ENCODE assay signal across 12 cellular contexts in the genomic region with DNA sequence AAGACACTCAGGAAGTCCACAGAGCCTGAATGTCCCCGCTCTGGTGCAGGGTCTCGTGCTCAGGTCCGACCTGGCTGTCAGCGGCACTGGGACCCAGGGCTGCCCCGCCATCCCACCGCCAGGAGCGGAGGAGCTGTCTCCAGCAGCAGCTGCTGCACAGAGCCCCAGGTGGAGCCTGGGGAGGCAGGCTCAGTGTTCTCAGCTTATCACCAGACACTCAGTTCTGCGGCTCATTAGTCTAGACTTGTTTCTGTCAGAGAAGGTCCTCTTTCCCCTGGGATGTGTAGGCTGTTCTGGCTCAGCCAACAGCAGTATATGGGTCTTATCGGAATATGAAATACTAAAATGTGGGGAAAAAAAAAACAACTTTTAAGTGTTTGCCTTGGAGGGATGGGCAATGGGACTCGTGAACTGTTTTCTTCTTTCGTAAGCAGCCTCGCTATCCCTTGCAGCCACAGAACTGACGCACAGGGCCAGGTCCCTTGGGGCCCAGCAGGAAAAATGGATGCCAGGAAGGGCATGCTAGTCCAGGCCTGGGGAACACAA.
DNase-seq lines count a peak whose midpoint lies in the region.
"Had no signal": no experiment of that assay in that cellular context is flagged by ENCODE, and none has a peak within 500 bp of the region (broad histone marks: within the 10 kb centered on the region; RNA-seq: fewer than 3 reads in every experiment).

No MANE protein-coding gene starts in this region.

- H3K4me3 ChIP-seq in BLaER1 treated with 17β-estradiol and CSF1 and Interleukin-3, amounts not matched to agents 10 nM and 100 nM = no peak overlapping the region
- no peak overlapping the region for H3K4me3 ChIP-seq in MG63
- H3K4me3 ChIP-seq: GM12878 had no signal

- no peaks in the 10 kb centered on the region for H4K20me1 ChIP-seq in BLaER1 treated with 17β-estradiol and CSF1 and Interleukin-3, amounts not matched to agents 10 nM and 100 nM

- H3K4me2 ChIP-seq in BLaER1 treated with 17β-estradiol and CSF1 and Interleukin-3, amounts not matched to agents 10 nM and 100 nM = peak overlapping the region; percentile 25 to 77 (median 56)

- peaks cover 8 to 42% (median 33%) of the 10 kb centered on the region in 11 experiments; a peak in 21 of 22 replicates for H3K9me3 ChIP-seq in BLaER1 treated with 17β-estradiol and CSF1 and Interleukin-3, amounts not matched to agents 10 nM and 100 nM (replicated peaks in 1 of 11)
- H3K9me3 ChIP-seq in MG63 = no peaks in the 10 kb centered on the region

- peak overlapping the region in 8 of 11 experiments; percentile 10 to 55 (median 36); a peak in 12 of 22 replicates for H3K27ac ChIP-seq in BLaER1 treated with 17β-estradiol and CSF1 and Interleukin-3, amounts not matched to agents 10 nM and 100 nM

- H3K36me3 ChIP-seq in BLaER1 treated with 17β-estradiol and CSF1 and Interleukin-3, amounts not matched to agents 10 nM and 100 nM = 0 out of 22 replicates have a peak, but pooled peaks cover 0 to 4% (median 0%) of the 10 kb centered on the region in 11 experiments
- no peaks in the 10 kb centered on the region for H3K36me3 ChIP-seq in MG63

- DNase-seq in NCI-H69 (lab: John Stamatoyannopoulos, UW) = peak; percentile 34
- peak; percentile 93 for DNase-seq in fibroblast of peridontal ligament (ENCODE audit: extremely low read depth)
- peak; percentile 62 for DNase-seq in retina
- DNase-seq in MG63 = no peak
- no peak for DNase-seq in activated naive CD4-positive, alpha-beta T cell (lab: John Stamatoyannopoulos, UW)
- DNase-seq in NCI-H2029 (lab: John Stamatoyannopoulos, UW) = no peak
- DNase-seq in DMS114 treated with DMSO at 0.1 percent for 48 hours (lab: John Stamatoyannopoulos, UW; ENCODE audit: unreplicated experiment) = no peak
- DNase-seq: CD4-positive, alpha-beta T cell; mammary epithelial cell; small intestine had no signal

- peaks cover 53 to 79% (median 64%) of the 10 kb centered on the region in 10 experiments for H3K4me1 ChIP-seq in BLaER1 treated with 17β-estradiol and CSF1 and Interleukin-3, amounts not matched to agents 10 nM and 100 nM

- H3K9ac ChIP-seq in BLaER1 treated with 17β-estradiol and CSF1 and Interleukin-3, amounts not matched to agents 10 nM and 100 nM = peak overlapping the region in 3 of 11 experiments; percentile 7 to 45 (median 41); a peak in 3 of 22 replicates

- H3K27me3 ChIP-seq in BLaER1 treated with 17β-estradiol and CSF1 and Interleukin-3, amounts not matched to agents 10 nM and 100 nM = no peaks in the 10 kb centered on the region
- no peaks in the 10 kb centered on the region for H3K27me3 ChIP-seq in MG63

Comparison
In these comparisons a context has a peak if more than half of its experiments do, and no peak if none do; other contexts are left out.
1. DNase-seq: peak in NCI-H69 (single experiment), fibroblast of peridontal ligament (single experiment) and retina (single experiment); none in MG63 (single experiment), activated naive CD4-positive, alpha-beta T cell (0 of 4), NCI-H2029 (single experiment) and DMS114 treated with DMSO at 0.1 percent for 48 hours (single experiment).